23 cellular contexts compared by ENCODE assay signal in genomic region chr9:134034215-134035040, GRCh38. TPM values are rescaled to one million over a fixed set of nuclear protein-coding genes. Genes with fewer than 3 reads are reported as not detected.
DNase-seq lines count a peak whose midpoint lies in the region; ATAC-seq, FAIRE-seq and TF ChIP-seq lines count a peak whose summit lies in the region.
"Had no signal": no experiment of that assay in that cellular context is flagged by ENCODE, and none has a peak within 500 bp of the region (broad histone marks: within the 10 kb centered on the region; RNA-seq: fewer than 3 reads in every experiment).

No MANE protein-coding gene starts in this region.

- H3K4me3 Mint-ChIP-seq in nephron progenitor cell, result no peak overlapping the region
- H3K4me3 Mint-ChIP-seq: CD4-positive, alpha-beta memory T cell; GM23338; HFFc6 had no signal

- WGBS in sigmoid colon, 2 donors, result 95% methylated on average over 19 of the region's 19 CpGs

- FAIRE-seq in D721Med (lab: Jason Lieb, UNC), result no peak
- FAIRE-seq: GM12892 had no signal

- no peaks in the 10 kb centered on the region for H3K4me1 ChIP-seq in sigmoid colon
- H3K4me1 ChIP-seq: HAP-1 had no signal

- H3K4me3 ChIP-seq in sigmoid colon, result no peak overlapping the region
- H3K4me3 ChIP-seq: GM23338, HAP-1, MG63, PC-9 had no signal

- in situ Hi-C loops in G401 (cut with HindIII; ENCODE audit: low sequenced_read_pairs), result no loop called here

- H3K36me3 ChIP-seq in sigmoid colon, result peaks cover 32 to 97% (median 57%) of the 10 kb centered on the region in 4 donors

- H3K27me3 ChIP-seq in sigmoid colon, result no peaks in the 10 kb centered on the region
- H3K27me3 ChIP-seq: MG63 had no signal

- peaks cover 3% of the 10 kb centered on the region for H3K27me3 Mint-ChIP-seq in nephron progenitor cell (ENCODE audit: low read depth, poor library complexity)
- H3K27me3 Mint-ChIP-seq: CD4-positive, alpha-beta memory T cell had no signal

- TF ChIP-seq CTCF in nephron progenitor cell (IDR thresholded peaks at IDR 0.05) (no peak), sigmoid colon (IDR thresholded peaks at IDR 0.05) (no peak), D721Med (IDR thresholded peaks at IDR 0.05; ENCODE audit: insufficient read depth, missing control alignments) (no peak)

- H3K27ac ChIP-seq in sigmoid colon, result no peak overlapping the region
- H3K27ac ChIP-seq: PC-9 had no signal

- intact Hi-C loops in sigmoid colon (cut with DNase I), result no loop called here

- H3K4me1 Mint-ChIP-seq in nephron progenitor cell, result peaks cover 8% of the 10 kb centered on the region
- H3K4me1 Mint-ChIP-seq: GM23338 had no signal

- no peak for TF ChIP-seq EP300 in sigmoid colon (IDR thresholded peaks at IDR 0.05)

- DNase-seq in G401 (ENCODE audit: low spot score) (peak; percentile 87), cerebellar cortex (ENCODE audit: low spot score) (peak; percentile 81), nephron progenitor cell (no peak), sigmoid colon (peak; percentile 33), D721Med (ENCODE audit: insufficient read length, low spot score) (no peak)
- DNase-seq: CD4-positive, alpha-beta memory T cell; COR-L47; DMS 273 treated with DMSO at 0.1 percent for 48 hours; DMS79; HFFc6; KBM-7; MG63; NCI-H1694; NCI-H2029 treated with DMSO at 0.1 percent for 48 hours; NCI-H2227 treated with DMSO at 0.1 percent for 48 hours; NCI-H526 treated with DMSO at 0.1 percent for 48 hours; PC-9; SHP77 had no signal

- no peak for ATAC-seq in GM18870 (IDR thresholded peaks at IDR 0.05; ENCODE audit: unreplicated experiment)
- no peak for ATAC-seq in GM19035 (IDR thresholded peaks at IDR 0.05; ENCODE audit: unreplicated experiment)
- ATAC-seq: GM23338 had no signal

- no peak for TF ChIP-seq POLR2A in sigmoid colon (IDR thresholded peaks at IDR 0.05)

- peaks cover 70% of the 10 kb centered on the region for H3K36me3 Mint-ChIP-seq in nephron progenitor cell (ENCODE audit: low read depth)

- peaks cover 17% of the 10 kb centered on the region for H3K9me3 Mint-ChIP-seq in nephron progenitor cell
- H3K9me3 Mint-ChIP-seq: GM23338, HFFc6 had no signal

- H3K27ac Mint-ChIP-seq in nephron progenitor cell, result peak overlapping the region; percentile 68
- H3K27ac Mint-ChIP-seq: GM23338, HFFc6 had no signal

- peaks cover 0 to 7% (median 2%) of the 10 kb centered on the region in 4 donors for H3K9me3 ChIP-seq in sigmoid colon
- H3K9me3 ChIP-seq: HAP-1 had no signal

RNA-seq across cellular contexts. Expression of gene BRD3OS, which starts 9.1 kb away (rescaled TPM):
- total RNA-seq in G401 (2014; rRNA removed; shearing (Covaris generic)), result 32.9 and 50.7 TPM in 2 replicates
- 10 to 100 TPM; 11.7 to 19.4 (median 12.7) TPM for total RNA-seq in sigmoid colon
- polyA plus RNA-seq in sigmoid colon, result 1 to 10 TPM; 3.9 to 7.8 (median 4.2) TPM

RNA-seq across cellular contexts. Expression of gene BRD3, which starts 33.4 kb away (rescaled TPM):
- 5.9 and 7.3 TPM in 2 replicates for total RNA-seq in G401 (2014; rRNA removed; shearing (Covaris generic))
- total RNA-seq in sigmoid colon, result 10 to 100 TPM; 21.8 to 34.5 (median 25.7) TPM
- 10 to 100 TPM in 1 of 3 donors, 1 to 10 TPM in 2; 4.4 to 14.9 (median 5.4) TPM for polyA plus RNA-seq in sigmoid colon

RNA-seq across cellular contexts. Expression of gene VAV2, which starts 42.3 kb away (rescaled TPM):
- 18.9 and 21.4 TPM in 2 replicates for total RNA-seq in G401 (2014; rRNA removed; shearing (Covaris generic))
- total RNA-seq in sigmoid colon, result 1 to 10 TPM; 3.8 to 7.2 (median 6.6) TPM
- polyA plus RNA-seq in sigmoid colon, result 10 to 100 TPM; 14.4 to 23.3 (median 18.5) TPM

Comparison
In these comparisons a context has a peak if more than half of its experiments do, and no peak if none do; other contexts are left out.
1. DNase-seq: peak in G401 (single experiment), cerebellar cortex (single experiment) and sigmoid colon (single experiment); none in nephron progenitor cell (single experiment) and D721Med (single experiment).